In the genomic region with DNA sequence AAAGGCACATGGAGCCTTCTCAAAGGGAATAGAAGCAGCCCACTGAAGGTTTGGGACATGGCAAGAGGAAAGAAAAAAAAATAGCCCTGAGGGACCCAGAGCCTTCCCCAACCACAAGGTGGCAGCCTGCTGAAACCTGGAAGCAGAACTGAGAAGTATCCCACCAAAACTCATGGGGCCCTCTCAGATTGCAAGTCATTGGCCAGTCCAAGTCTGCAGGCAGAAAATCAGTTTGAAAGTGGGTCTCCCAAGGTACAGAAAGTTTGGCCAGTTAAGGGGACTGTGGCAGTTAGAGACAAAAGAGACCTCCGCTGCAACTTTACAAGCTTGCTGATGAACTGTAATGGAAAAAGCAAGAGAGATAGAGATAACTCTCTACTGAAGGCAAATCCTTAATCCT, we compare ENCODE assay signal across 8 cellular contexts.
DNase-seq lines count a peak whose midpoint lies in the region; ATAC-seq and TF ChIP-seq lines count a peak whose summit lies in the region.

No MANE protein-coding gene starts in this region.

- peaks cover 10% of the 10 kb centered on the region for H3K4me1 ChIP-seq in cardiac muscle cell (ENCODE audit: low read depth)

- no peaks in the 10 kb centered on the region for H3K36me3 ChIP-seq in cardiac muscle cell

- H3K9me3 ChIP-seq in cardiac muscle cell (ENCODE audit: low read depth): no peaks in the 10 kb centered on the region

- H3K27me3 ChIP-seq in cardiac muscle cell: no peaks in the 10 kb centered on the region

- intact Hi-C loops in Right ventricle myocardium inferior (cut with DNase I): loop anchor here (10.0 kb wide), 1 partner anchor 288 kb away; no protein-coding TSS in a partner anchor

- H3K4me3 ChIP-seq in cardiac muscle cell: no peak overlapping the region

- DNase-seq in cardiac muscle cell (ENCODE audit: low read depth in 1 of 2, low spot score in 1 of 2) (peak in 1 of 2 donors; percentile 67), Right ventricle myocardium inferior (ENCODE audit: missing footprints) (no peak), NOMO-1 treated with DMSO at 0.1 percent for 48 hours (lab: John Stamatoyannopoulos, UW; ENCODE audit: unreplicated experiment) (peak; percentile 50), activated T-cell treated with anti-CD3 and anti-CD28 coated beads for 1 hour (ENCODE audit: low read depth) (peak; percentile 21), foreskin melanocyte (peak; percentile 16), NCI-H1930 (lab: John Stamatoyannopoulos, UW) (no peak)
- peak in 2 of 3 donors; percentile 26 to 31 for DNase-seq in stimulated activated CD4-positive, alpha-beta T cell treated with anti-CD3 and anti-CD28 coated beads, Interleukin-12 subunit alpha, Interleukin-12 subunit beta, amount 100 ng/mL, for 48 hours (ENCODE audit: low read depth in 2 of 3, low spot score in 1 of 3)

- peak; percentile 70 for TF ChIP-seq CTCF in cardiac muscle cell (IDR thresholded peaks at IDR 0.05; ENCODE audit: low read depth, low read length)

- H3K27ac ChIP-seq in cardiac muscle cell: no peak overlapping the region

- no peak for ATAC-seq in Right ventricle myocardium inferior
- ATAC-seq in HG02884 (IDR thresholded peaks at IDR 0.05; ENCODE audit: unreplicated experiment): peak; percentile 80

Comparison
In these comparisons a context has a peak if more than half of its experiments do, and no peak if none do; other contexts are left out.
1. DNase-seq: peak in NOMO-1 treated with DMSO at 0.1 percent for 48 hours (single experiment), activated T-cell treated with anti-CD3 and anti-CD28 coated beads for 1 hour (single experiment), foreskin melanocyte (single experiment) and stimulated activated CD4-positive, alpha-beta T cell treated with anti-CD3 and anti-CD28 coated beads, Interleukin-12 subunit alpha, Interleukin-12 subunit beta, amount 100 ng/mL, for 48 hours (2 of 3); none in Right ventricle myocardium inferior (single experiment) and NCI-H1930 (0 of 2).